ENCODE assay signal across 13 cellular contexts in the genomic region with DNA sequence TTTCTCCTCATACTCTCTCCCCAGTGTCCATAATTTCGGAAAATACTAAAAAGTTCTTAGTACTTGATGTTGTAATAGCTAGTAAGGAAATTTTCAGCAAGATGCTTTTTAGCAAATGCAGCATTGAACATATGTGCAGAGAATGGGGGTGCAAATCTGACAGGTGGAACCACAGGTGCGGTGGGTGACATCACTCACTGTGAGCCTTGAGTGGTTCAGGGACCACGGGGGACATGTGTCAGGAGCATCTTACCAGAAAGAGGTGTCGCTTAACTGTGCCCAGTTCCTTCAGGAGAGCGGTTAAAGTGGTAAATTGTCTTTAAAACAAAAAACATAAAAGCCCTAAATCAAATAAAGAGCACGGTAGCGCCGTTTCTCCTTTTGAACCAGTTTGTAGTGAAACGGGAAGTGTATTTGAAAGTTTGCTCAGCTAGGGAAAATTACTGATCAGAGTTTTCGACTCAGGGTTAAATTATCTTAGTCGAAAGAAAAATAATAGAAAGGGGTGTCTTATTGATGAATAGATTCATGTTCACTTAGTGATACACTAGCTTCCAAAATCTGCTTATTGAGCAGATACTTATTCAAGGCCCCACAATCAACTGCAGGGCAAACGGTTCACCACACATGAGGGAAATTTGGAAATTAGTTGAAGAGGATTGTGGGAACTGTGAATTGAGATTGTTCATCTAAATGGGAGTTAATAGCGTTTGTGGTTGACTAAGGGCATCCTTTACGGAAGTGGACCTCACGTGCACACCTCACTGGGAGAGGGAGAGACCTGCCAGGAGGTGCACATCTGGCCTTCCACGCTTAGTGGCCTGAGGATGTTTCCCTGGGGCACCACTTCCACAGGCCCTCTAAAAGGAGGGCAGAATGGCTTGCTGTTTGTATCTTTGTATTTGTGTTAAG. TPM values are rescaled to one million over a fixed set of nuclear protein-coding genes. Genes with fewer than 3 reads are reported as not detected.
A peak's percentile ranks its signal among the peaks of the same experiment; 100 is the strongest.
DNase-seq lines count a peak whose midpoint lies in the region; ATAC-seq and TF ChIP-seq lines count a peak whose summit lies in the region.
"Had no signal": no experiment of that assay in that cellular context is flagged by ENCODE, and none has a peak within 500 bp of the region (broad histone marks: within the 10 kb centered on the region; RNA-seq: fewer than 3 reads in every experiment).

No MANE protein-coding gene starts in this region.

- H3K27me3 Mint-ChIP-seq in glutamatergic neuron (ENCODE audit: unreplicated experiment), result no peaks in the 10 kb centered on the region
- H3K27me3 Mint-ChIP-seq: activated naive CD4-positive, alpha-beta T cell treated with anti-CD3 and anti-CD28 coated beads, Interleukin-2, amount 10 ng/mL, durations not matched to agents 7 days and 5 days had no signal

- peaks cover 33% of the 10 kb centered on the region for H3K4me1 Mint-ChIP-seq in glutamatergic neuron (ENCODE audit: low read depth, unreplicated experiment)

- ATAC-seq in GM19395 (IDR thresholded peaks at IDR 0.05; ENCODE audit: unreplicated experiment) (peak; percentile 53), GM18873 (IDR thresholded peaks at IDR 0.05; ENCODE audit: low FRiP score, unreplicated experiment) (no peak), HG03139 (IDR thresholded peaks at IDR 0.05; ENCODE audit: unreplicated experiment) (no peak)

- no peak for TF ChIP-seq CTCF in glutamatergic neuron (IDR thresholded peaks at IDR 0.05; ENCODE audit: partially characterized antibody, unreplicated experiment)

- H3K4me3 ChIP-seq in GM08714 (ENCODE audit: low read length), result peak overlapping the region; percentile 14; the same call in 1 of the 2 replicates
- H3K4me3 ChIP-seq: SJSA1 had no signal

- no peaks in the 10 kb centered on the region for H3K36me3 Mint-ChIP-seq in glutamatergic neuron (ENCODE audit: unreplicated experiment)

- peak overlapping the region; percentile 40 for H3K27ac Mint-ChIP-seq in glutamatergic neuron (ENCODE audit: unreplicated experiment)
- H3K27ac Mint-ChIP-seq: activated naive CD4-positive, alpha-beta T cell treated with anti-CD3 and anti-CD28 coated beads, Interleukin-2, amount 10 ng/mL, durations not matched to agents 7 days and 5 days had no signal

- no peaks in the 10 kb centered on the region for H3K9me3 Mint-ChIP-seq in glutamatergic neuron (ENCODE audit: unreplicated experiment)
- H3K9me3 Mint-ChIP-seq: activated naive CD4-positive, alpha-beta T cell treated with anti-CD3 and anti-CD28 coated beads, Interleukin-2, amount 10 ng/mL, durations not matched to agents 7 days and 5 days had no signal

- peak overlapping the region; percentile 2 for H3K4me3 Mint-ChIP-seq in glutamatergic neuron (ENCODE audit: unreplicated experiment)
- H3K4me3 Mint-ChIP-seq: activated naive CD4-positive, alpha-beta T cell treated with anti-CD3 and anti-CD28 coated beads, Interleukin-2, amount 10 ng/mL, durations not matched to agents 7 days and 5 days had no signal

- DNase-seq in MV-4-11 (lab: John Stamatoyannopoulos, UW), result peak; percentile 47
- no peak for DNase-seq in glutamatergic neuron
- DNase-seq in NCI-H1930 (lab: John Stamatoyannopoulos, UW), result no peak
- DNase-seq in NCI-H2196 (lab: John Stamatoyannopoulos, UW; ENCODE audit: unreplicated experiment), result no peak
- DNase-seq: activated CD4-positive, alpha-beta T cell treated with anti-CD3 and anti-CD28 coated beads for 4 hours; activated naive CD4-positive, alpha-beta T cell treated with anti-CD3 and anti-CD28 coated beads, Interleukin-2, amount 10 ng/mL, durations not matched to agents 7 days and 5 days; NCI-H1105 treated with DMSO at 0.1 percent for 48 hours; NCI-H526 treated with DMSO at 0.1 percent for 48 hours had no signal

RNA-seq across cellular contexts. Expression of a gene that starts 12.7 kb away (rescaled TPM):
- 65.0 TPM for total RNA-seq in glutamatergic neuron (ENCODE audit: unreplicated experiment)
